In the genomic region with DNA sequence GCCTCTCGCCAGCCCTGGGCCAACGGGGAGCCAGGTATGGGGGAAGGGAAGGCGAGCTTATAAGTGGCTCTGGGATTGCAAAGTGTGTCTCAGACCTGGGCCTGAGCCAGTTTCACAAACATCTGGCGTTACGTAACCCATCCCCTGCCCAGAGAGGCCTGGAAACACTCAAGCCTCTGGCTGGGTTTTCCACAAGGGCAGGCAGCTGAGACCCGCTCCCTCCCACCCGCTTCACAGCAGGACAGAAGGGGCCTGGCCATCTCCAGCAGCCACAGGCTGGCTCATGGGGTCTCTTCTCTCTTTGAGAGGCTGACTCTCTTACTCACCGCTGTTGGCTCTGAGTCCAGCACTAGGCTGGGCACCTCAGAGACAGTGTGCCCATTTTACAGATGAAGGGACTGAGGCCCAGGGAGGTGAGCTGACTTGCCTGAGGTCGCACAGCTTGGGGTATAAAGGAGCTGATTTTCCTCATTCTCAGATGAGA, we compare ENCODE assay signal across 1 cellular context.
TF ChIP-seq lines count a peak whose summit lies in the region.

No MANE protein-coding gene starts in this region.

TF ChIP-seq in SK-N-SH treated with all-trans-retinoic acid at 6 μM for 48 hours, 23 proteins besides CTCF, POLR2A, EP300 and RAD21 (continued from another document):
- TF ChIP-seq, protein P1, sequence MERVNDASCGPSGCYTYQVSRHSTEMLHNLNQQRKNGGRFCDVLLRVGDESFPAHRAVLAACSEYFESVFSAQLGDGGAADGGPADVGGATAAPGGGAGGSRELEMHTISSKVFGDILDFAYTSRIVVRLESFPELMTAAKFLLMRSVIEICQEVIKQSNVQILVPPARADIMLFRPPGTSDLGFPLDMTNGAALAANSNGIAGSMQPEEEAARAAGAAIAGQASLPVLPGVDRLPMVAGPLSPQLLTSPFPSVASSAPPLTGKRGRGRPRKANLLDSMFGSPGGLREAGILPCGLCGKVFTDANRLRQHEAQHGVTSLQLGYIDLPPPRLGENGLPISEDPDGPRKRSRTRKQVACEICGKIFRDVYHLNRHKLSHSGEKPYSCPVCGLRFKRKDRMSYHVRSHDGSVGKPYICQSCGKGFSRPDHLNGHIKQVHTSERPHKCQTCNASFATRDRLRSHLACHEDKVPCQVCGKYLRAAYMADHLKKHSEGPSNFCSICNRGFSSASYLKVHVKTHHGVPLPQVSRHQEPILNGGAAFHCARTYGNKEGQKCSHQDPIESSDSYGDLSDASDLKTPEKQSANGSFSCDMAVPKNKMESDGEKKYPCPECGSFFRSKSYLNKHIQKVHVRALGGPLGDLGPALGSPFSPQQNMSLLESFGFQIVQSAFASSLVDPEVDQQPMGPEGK (CRISPR knock-in tag; IDR thresholded peaks at IDR 0.05; ENCODE audit: borderline replicate concordance): no peak
- TF ChIP-seq, protein P2, sequence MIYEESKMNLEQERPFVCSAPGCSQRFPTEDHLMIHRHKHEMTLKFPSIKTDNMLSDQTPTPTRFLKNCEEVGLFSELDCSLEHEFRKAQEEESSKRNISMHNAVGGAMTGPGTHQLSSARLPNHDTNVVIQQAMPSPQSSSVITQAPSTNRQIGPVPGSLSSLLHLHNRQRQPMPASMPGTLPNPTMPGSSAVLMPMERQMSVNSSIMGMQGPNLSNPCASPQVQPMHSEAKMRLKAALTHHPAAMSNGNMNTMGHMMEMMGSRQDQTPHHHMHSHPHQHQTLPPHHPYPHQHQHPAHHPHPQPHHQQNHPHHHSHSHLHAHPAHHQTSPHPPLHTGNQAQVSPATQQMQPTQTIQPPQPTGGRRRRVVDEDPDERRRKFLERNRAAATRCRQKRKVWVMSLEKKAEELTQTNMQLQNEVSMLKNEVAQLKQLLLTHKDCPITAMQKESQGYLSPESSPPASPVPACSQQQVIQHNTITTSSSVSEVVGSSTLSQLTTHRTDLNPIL (CRISPR knock-in tag; IDR thresholded peaks at IDR 0.05; ENCODE audit: low read depth): no peak
- TF ChIP-seq PPARA (CRISPR knock-in tag; IDR thresholded peaks at IDR 0.05; ENCODE audit: borderline replicate concordance): no peak
